Comparison of ENCODE assay signal across 16 cellular contexts in the genomic region with DNA sequence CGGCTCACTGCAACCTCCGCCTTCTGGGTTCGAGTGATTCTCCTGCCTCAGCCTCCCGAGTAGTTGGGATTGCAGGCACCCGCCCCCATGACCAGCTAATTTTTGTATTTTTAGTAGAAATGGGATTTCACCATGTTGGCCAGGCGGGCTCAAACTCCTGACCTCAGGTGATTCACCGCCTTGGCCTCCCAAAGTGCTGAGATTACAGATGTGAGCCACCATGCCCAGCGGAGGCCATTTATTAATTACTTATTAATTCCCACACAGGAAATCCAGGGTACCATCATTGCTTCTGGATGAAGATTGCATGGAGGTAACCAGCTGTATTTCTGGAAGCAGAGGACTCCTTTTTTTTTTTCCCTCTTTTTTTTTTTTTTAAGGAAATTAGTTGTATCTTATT.
"Had no signal": no experiment of that assay in that cellular context is flagged by ENCODE, and none has a peak within 500 bp of the region (broad histone marks: within the 10 kb centered on the region; RNA-seq: fewer than 3 reads in every experiment).

No MANE protein-coding gene starts in this region.

- H3K36me3 ChIP-seq: neutrophil had no signal

- DNase-seq: effector memory CD4-positive, alpha-beta T cell; foreskin fibroblast; mammary epithelial cell; mucosa of descending colon; naive thymus-derived CD8-positive, alpha-beta T cell; posterior cingulate gyrus; right cardiac atrium; small intestine; stimulated activated CD4-positive, alpha-beta T cell treated with anti-CD3 and anti-CD28 coated beads, Interleukin-2, amount 100 ng/mL, for 48 hours; stimulated activated naive CD4-positive, alpha-beta T cell treated with Interleukin-2 at 50 U/mL for 16 hours had no signal

- H3K27me3 Mint-ChIP-seq: naive thymus-derived CD8-positive, alpha-beta T cell; type B pancreatic cell had no signal

- H3K27ac ChIP-seq: esophagus muscularis mucosa, gastroesophageal sphincter, neutrophil had no signal

- H3K27ac Mint-ChIP-seq: naive thymus-derived CD8-positive, alpha-beta T cell; type B pancreatic cell had no signal

- H3K27me3 ChIP-seq: esophagus muscularis mucosa, gastroesophageal sphincter, neutrophil had no signal

- H3K4me3 Mint-ChIP-seq: naive thymus-derived CD8-positive, alpha-beta T cell; type B pancreatic cell had no signal

- FAIRE-seq: endometrium, small intestine, urothelium cell line had no signal

- H3K9me3 Mint-ChIP-seq: naive thymus-derived CD8-positive, alpha-beta T cell; type B pancreatic cell had no signal

- H3K4me3 ChIP-seq: esophagus muscularis mucosa, gastroesophageal sphincter, mucosa of descending colon had no signal

- H3K9me3 ChIP-seq: esophagus muscularis mucosa, gastroesophageal sphincter, mucosa of descending colon, neutrophil had no signal
